8 cellular contexts compared by ENCODE assay signal in genomic region chr7:73519867-73520672, GRCh38.
DNase-seq lines count a peak whose midpoint lies in the region; ATAC-seq and TF ChIP-seq lines count a peak whose summit lies in the region.

No MANE protein-coding gene starts in this region.

- H3K27ac ChIP-seq in SK-N-MC (peak overlapping the region; percentile 86), duodenal mucosa (ENCODE audit: low read depth, low read length) (no peak overlapping the region)

- peaks cover 19 to 24% of the 10 kb centered on the region in 2 donors for H3K4me1 ChIP-seq in duodenal mucosa (ENCODE audit: control insufficient read depth in 1 of 2, insufficient read depth in 2 of 2, low read length in 2 of 2)

- ATAC-seq in HG03460 (IDR thresholded peaks at IDR 0.05; ENCODE audit: unreplicated experiment) (no peak), HG03039 (IDR thresholded peaks at IDR 0.05; ENCODE audit: unreplicated experiment) (no peak)

- H3K9ac ChIP-seq in SK-N-MC (ENCODE audit: insufficient read length), result peak overlapping the region; percentile 94
- peak overlapping the region; percentile 61 to 74 for H3K9ac ChIP-seq in duodenal mucosa (ENCODE audit: low read depth in 1 of 2, low read length in 2 of 2)

- no peaks in the 10 kb centered on the region for H3K27me3 ChIP-seq in duodenal mucosa (ENCODE audit: control insufficient read depth in 1 of 2, insufficient read depth in 2 of 2, low read length in 2 of 2)

- H3K9me3 ChIP-seq in SK-N-MC (ENCODE audit: low read depth, low read length) (0 out of 2 replicates have a peak, but pooled peaks cover 3% of the 10 kb centered on the region), duodenal mucosa (ENCODE audit: control insufficient read depth in 1 of 2, low read length in 2 of 2) (no peaks in the 10 kb centered on the region)

- peaks cover 45% of the 10 kb centered on the region for H3K4me1 Mint-ChIP-seq in nephron

- H3K9me3 Mint-ChIP-seq in nephron, result no peaks in the 10 kb centered on the region

- no peak for DNase-seq in SK-N-MC (ENCODE audit: low read depth, low spot score)
- DNase-seq in NCI-H510A treated with DMSO at 0.1 percent for 48 hours (lab: John Stamatoyannopoulos, UW), result no peak
- no peak for DNase-seq in NCI-H345 (lab: John Stamatoyannopoulos, UW)

- H3K4me3 Mint-ChIP-seq in nephron, result peak overlapping the region; percentile 88 to 92 (median 90)

- H3K36me3 ChIP-seq in SK-N-MC (ENCODE audit: insufficient read depth, low read length) (peaks cover 55% of the 10 kb centered on the region), duodenal mucosa (ENCODE audit: control insufficient read depth in 1 of 2, insufficient read depth in 2 of 2, low read length in 2 of 2) (peaks cover 3 to 13% of the 10 kb centered on the region in 2 donors)

- peaks cover 37% of the 10 kb centered on the region for H3K36me3 Mint-ChIP-seq in nephron (ENCODE audit: low read depth)

- TF ChIP-seq CTCF in GM12875 (IDR thresholded peaks at IDR 0.05; ENCODE audit: borderline replicate concordance, insufficient read depth, low read depth, low read length) (no peak), nephron (IDR thresholded peaks at IDR 0.05; ENCODE audit: unreplicated experiment in 3 of 3) (no peak)

- H3K4me3 ChIP-seq in GM12875 (ENCODE audit: low read depth, low read length) (peak overlapping the region; percentile 78), SK-N-MC (peak overlapping the region; percentile 87), duodenal mucosa (ENCODE audit: low read depth in 1 of 2, low read length in 2 of 2) (peak overlapping the region; percentile 82 to 91)

- no peaks in the 10 kb centered on the region for H3K27me3 Mint-ChIP-seq in nephron (ENCODE audit: low read depth)

- peak overlapping the region; percentile 74 to 91 (median 83) for H3K27ac Mint-ChIP-seq in nephron
